Comparison of ENCODE assay signal across 1 cellular context in genomic region chr19:56110515-56111448, GRCh38.
TF ChIP-seq lines count a peak whose summit lies in the region.

No MANE protein-coding gene starts in this region.

TF ChIP-seq in GM23338, 12 proteins besides CTCF, POLR2A, EP300 and RAD21 (continued from another document):
- TF ChIP-seq ZNF462 (CRISPR knock-in tag; IDR thresholded peaks at IDR 0.05): no peak
